32 cellular contexts compared by ENCODE assay signal in the genomic region with DNA sequence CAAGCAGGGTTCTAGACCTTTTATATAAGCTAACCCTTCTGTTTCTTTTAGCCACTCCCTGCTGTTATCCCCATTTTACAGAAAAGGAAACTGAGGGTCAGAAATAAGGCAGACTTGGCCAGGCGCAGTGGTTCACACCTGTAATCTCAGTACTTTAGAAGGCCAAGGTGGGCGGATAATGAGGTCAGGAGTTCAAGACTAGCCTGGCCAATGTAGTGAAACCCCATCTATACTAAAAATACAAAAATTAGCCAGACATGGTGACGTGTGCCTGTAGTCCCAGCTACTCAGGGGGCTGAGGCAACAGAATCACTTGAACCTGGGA. TPM values are rescaled to one million over a fixed set of nuclear protein-coding genes. Genes with fewer than 3 reads are reported as not detected.
"Had no signal": no experiment of that assay in that cellular context is flagged by ENCODE, and none has a peak within 500 bp of the region (broad histone marks: within the 10 kb centered on the region; RNA-seq: fewer than 3 reads in every experiment).

No MANE protein-coding gene starts in this region.

- H3K4me3 Mint-ChIP-seq: effector memory CD8-positive, alpha-beta T cell; endodermal cell; mesothelial cell of epicardium had no signal

- H3K27ac ChIP-seq: coronary artery, epithelial cell of prostate, esophagus squamous epithelium, gastrocnemius medialis, heart right ventricle, left lung, lower lobe of right lung had no signal

- H3K4me1 Mint-ChIP-seq: endodermal cell, mesothelial cell of epicardium had no signal

- H3K27me3 ChIP-seq: esophagus squamous epithelium, left lung had no signal

- DNase-seq: effector CD8-positive, alpha-beta T cell; effector memory CD8-positive, alpha-beta T cell; endodermal cell; esophagus squamous epithelium; foreskin fibroblast; foreskin melanocyte; gastrocnemius medialis; glutamatergic neuron; head of caudate nucleus; heart right ventricle; hippocampal formation; left cardiac atrium; left ventricle myocardium superior; lower lobe of right lung; mesenchymal stem cell; mucosa of descending colon; naive B cell had no signal

- H3K4me1 ChIP-seq: esophagus squamous epithelium, gastrocnemius medialis, left lung, lower lobe of right lung had no signal

- H3K36me3 ChIP-seq: esophagus squamous epithelium, gastrocnemius medialis, heart right ventricle, left lung, lower lobe of right lung had no signal

- H3K27ac Mint-ChIP-seq: effector memory CD8-positive, alpha-beta T cell; endodermal cell; mesothelial cell of epicardium; naive B cell had no signal

- ATAC-seq: effector memory CD8-positive, alpha-beta T cell; esophagus mucosa; gastrocnemius medialis; heart right ventricle; left cardiac atrium; left lung; left ventricle myocardium superior; lower lobe of right lung; mucosa of descending colon had no signal

- FAIRE-seq: colon, endometrium, islet of Langerhans, keratinocyte had no signal

- H3K4me3 ChIP-seq: coronary artery, esophagus squamous epithelium, gastrocnemius medialis, heart right ventricle, left lung, lower lobe of right lung, mucosa of descending colon had no signal

RNA-seq across cellular contexts. Expression of a gene that starts 14.3 kb away (rescaled TPM):
- total RNA-seq: dermis microvascular lymphatic vessel endothelial cell, esophagus squamous epithelium, glomerular endothelial cell, kidney epithelial cell, left cardiac atrium, left ventricle myocardium superior, lower leg skin, lower lobe of right lung, lung microvascular endothelial cell, mesothelial cell of epicardium, mucosa of descending colon had no signal
- polyA plus RNA-seq: heart right ventricle, keratinocyte had no signal

RNA-seq across cellular contexts. Expression of a gene that starts 42.5 kb away (rescaled TPM):
- total RNA-seq: dermis microvascular lymphatic vessel endothelial cell, endodermal cell, glomerular endothelial cell, kidney epithelial cell, lung microvascular endothelial cell, myocyte had no signal
